9 cellular contexts compared by ENCODE assay signal in genomic region chr6:56690519-56691200, GRCh38. TPM values are rescaled to one million over a fixed set of nuclear protein-coding genes. Genes with fewer than 3 reads are reported as not detected.
A peak's percentile ranks its signal among the peaks of the same experiment; 100 is the strongest.
DNase-seq lines count a peak whose midpoint lies in the region; ATAC-seq lines count a peak whose summit lies in the region.
"Had no signal": no experiment of that assay in that cellular context is flagged by ENCODE, and none has a peak within 500 bp of the region (broad histone marks: within the 10 kb centered on the region; RNA-seq: fewer than 3 reads in every experiment).

No MANE protein-coding gene starts in this region.

- ATAC-seq in GM18511 (IDR thresholded peaks at IDR 0.05; ENCODE audit: unreplicated experiment) (no peak), GM18502 (IDR thresholded peaks at IDR 0.05; ENCODE audit: poor library complexity, unreplicated experiment) (no peak)

- H3K79me2 ChIP-seq in GM23248 (ENCODE audit: insufficient read depth), result peaks cover 81% of the 10 kb centered on the region

- 17 to 18% methylated on average over 4 of the region's 4 CpGs for WGBS in GM23248 (ENCODE audit: low coverage in 1 of 2, low lambda C conversion rate in 2 of 2, missing lambda C conversion rate in 2 of 2), 2 experiments

- in situ Hi-C loops in GM23248 (cut with MboI), result no loop called here

- H3K4me2 ChIP-seq in GM23248 (ENCODE audit: unreplicated experiment) (peak overlapping the region; percentile 99), skeletal muscle satellite cell (ENCODE audit: low read length) (peak overlapping the region; percentile 83)

- H3F3A ChIP-seq in GM23248 (ENCODE audit: insufficient read depth), result peaks cover 93% of the 10 kb centered on the region

- peaks cover 90% of the 10 kb centered on the region for H3K4me1 ChIP-seq in GM23248 (ENCODE audit: insufficient read depth)
- peaks cover 84% of the 10 kb centered on the region for H3K4me1 ChIP-seq in skeletal muscle satellite cell (ENCODE audit: control insufficient read depth, insufficient read depth, low read length)

- H3K9me3 ChIP-seq in GM23248 (ENCODE audit: low read depth), result no peaks in the 10 kb centered on the region
- no peaks in the 10 kb centered on the region for H3K9me3 ChIP-seq in skeletal muscle satellite cell (replicated peaks; ENCODE audit: low read length)

- H3K4me3 ChIP-seq in GM23248 (peak overlapping the region; percentile 74), skeletal muscle satellite cell (ENCODE audit: low read length) (peak overlapping the region; percentile 62)

- H3K9ac ChIP-seq in GM23248 (peak overlapping the region; percentile 82), skeletal muscle satellite cell (ENCODE audit: low read depth, low read length) (peak overlapping the region; percentile 78)

- no peaks in the 10 kb centered on the region for H3K36me3 ChIP-seq in GM23248 (ENCODE audit: low read depth)
- peaks cover 15% of the 10 kb centered on the region for H3K36me3 ChIP-seq in skeletal muscle satellite cell (ENCODE audit: insufficient read depth, low read length)

- DNase-seq in GM23248, result peak; percentile 89
- peak; percentile 60 for DNase-seq in amniotic epithelial cell (ENCODE audit: low read depth)
- DNase-seq in globus pallidus (ENCODE audit: low spot score), result peak; percentile 63
- DNase-seq in central memory CD4-positive, alpha-beta T cell, result no peak
- no peak for DNase-seq in activated naive CD4-positive, alpha-beta T cell treated with Interleukin-2 at 50 U/mL for 16 hours
- DNase-seq: activated CD4-positive, alpha-beta T cell treated with anti-CD3 and anti-CD28 coated beads for 1 hour had no signal

- no peaks in the 10 kb centered on the region for H3K9me2 ChIP-seq in GM23248 (ENCODE audit: insufficient read depth)

- H3K27me3 ChIP-seq in GM23248 (replicated peaks; ENCODE audit: insufficient read depth), result no peaks in the 10 kb centered on the region
- no peaks in the 10 kb centered on the region for H3K27me3 ChIP-seq in skeletal muscle satellite cell (ENCODE audit: control insufficient read depth, insufficient read depth, low read length)

- H4K20me1 ChIP-seq in GM23248 (ENCODE audit: insufficient read depth), result no peaks in the 10 kb centered on the region

- peak overlapping the region; percentile 92 for H3K27ac ChIP-seq in GM23248

- no peak overlapping the region for H2AFZ ChIP-seq in GM23248

RNA-seq across cellular contexts. Expression of gene DST, which starts 48.0 kb away (rescaled TPM):
- 322 and 411 TPM in 2 replicates for total RNA-seq in GM23248 (2014; rRNA removed; shearing (Covaris generic))
- polyA plus RNA-seq in GM23248 (2016; fragmentation: Nextera tagmentation; extraction: Ambion mirVana), result 142 and 181 TPM in 2 replicates
- 261 and 368 TPM in 2 replicates for total RNA-seq in skeletal muscle satellite cell (2012; rRNA removed)

Comparison
In these comparisons a context has a peak if more than half of its experiments do, and no peak if none do; other contexts are left out.
1. DNase-seq: peak in GM23248 (single experiment), amniotic epithelial cell (single experiment) and globus pallidus (single experiment); none in central memory CD4-positive, alpha-beta T cell (single experiment) and activated naive CD4-positive, alpha-beta T cell treated with Interleukin-2 at 50 U/mL for 16 hours (single experiment).